Comparison of ENCODE assay signal across 8 cellular contexts in genomic region chr1:236685917-236686814, GRCh38. TPM values are rescaled to one million over a fixed set of nuclear protein-coding genes. Genes with fewer than 3 reads are reported as not detected.
DNase-seq lines count a peak whose midpoint lies in the region; ATAC-seq lines count a peak whose summit lies in the region.

TSS of gene ACTN2 (plus strand) at chr1:236686499. CDS start at chr1:236686674, 175 bp downstream.

- peak; percentile 80 for ATAC-seq in HG03175 (IDR thresholded peaks at IDR 0.05; ENCODE audit: unreplicated experiment)

- H3K9me3 ChIP-seq in iPS DF 6.9 (ENCODE audit: control insufficient read depth, insufficient read depth, low read length), result no peaks in the 10 kb centered on the region
- H3K9me3 ChIP-seq in skeletal muscle satellite cell (replicated peaks; ENCODE audit: low read length), result no peaks in the 10 kb centered on the region

- H3K9ac ChIP-seq in skeletal muscle satellite cell (ENCODE audit: low read depth, low read length), result no peak within 1 kb of the TSS

- WGBS in iPS DF 6.9 (ENCODE audit: insufficient coverage, insufficient read length), result no CpG with 5 or more reads among the region's 93 CpGs

- H3K4me1 ChIP-seq in iPS DF 6.9 (ENCODE audit: control insufficient read depth, insufficient read depth, low read length), result peaks cover 2% of the 10 kb centered on the region
- H3K4me1 ChIP-seq in skeletal muscle satellite cell (ENCODE audit: control insufficient read depth, insufficient read depth, low read length), result peaks cover 8% of the 10 kb centered on the region

- H3K36me3 ChIP-seq in iPS DF 6.9 (ENCODE audit: control insufficient read depth, insufficient read depth, low read length) (no peaks in the 10 kb centered on the region), skeletal muscle satellite cell (ENCODE audit: insufficient read depth, low read length) (no peaks in the 10 kb centered on the region)

- peak; percentile 64 for DNase-seq in NCI-H146 (lab: John Stamatoyannopoulos, UW)
- DNase-seq in NCI-H146 treated with DMSO at 0.1 percent for 48 hours (lab: John Stamatoyannopoulos, UW; ENCODE audit: unreplicated experiment), result no peak
- DNase-seq in SW480 (ENCODE audit: low spot score), result peak; percentile 45
- peak in 36 of 58 donors; percentile 11 to 74 (median 42) for DNase-seq in anterior cingulate cortex (lab: John Stamatoyannopoulos, UW)
- DNase-seq in iPS DF 6.9 (ENCODE audit: low read depth, low spot score), result peak; percentile 18
- DNase-seq in DMS114 treated with DMSO at 0.1 percent for 48 hours (lab: John Stamatoyannopoulos, UW; ENCODE audit: unreplicated experiment), result no peak

- H3K27me3 ChIP-seq in iPS DF 6.9 (ENCODE audit: control insufficient read depth, insufficient read depth, low read length), result peaks cover 14% of the 10 kb centered on the region; the same call in 1 of the 2 replicates
- peaks cover 19% of the 10 kb centered on the region for H3K27me3 ChIP-seq in skeletal muscle satellite cell (ENCODE audit: control insufficient read depth, insufficient read depth, low read length)

- peak within 1 kb of the TSS; percentile 38; the same call in 1 of the 2 replicates for H3K4me3 ChIP-seq in iPS DF 6.9 (ENCODE audit: low read length)
- peak within 1 kb of the TSS; percentile 62 for H3K4me3 ChIP-seq in skeletal muscle satellite cell (ENCODE audit: low read length)

- no peak within 1 kb of the TSS for H3K27ac ChIP-seq in iPS DF 6.9 (ENCODE audit: low read length)

- H3K4me2 ChIP-seq in skeletal muscle satellite cell (ENCODE audit: low read length), result peak within 1 kb of the TSS; percentile 82

RNA-seq across cellular contexts. Expression of gene ACTN2, which starts in this region (rescaled TPM):
- total RNA-seq in skeletal muscle satellite cell (2012; rRNA removed), result under 0.01 and 3.9 TPM in 2 replicates

Comparison
In these comparisons a context has a peak if more than half of its experiments do, and no peak if none do; other contexts are left out.
1. DNase-seq: peak in NCI-H146 (single experiment), SW480 (single experiment), anterior cingulate cortex (36 of 58) and iPS DF 6.9 (single experiment); none in NCI-H146 treated with DMSO at 0.1 percent for 48 hours (single experiment) and DMS114 treated with DMSO at 0.1 percent for 48 hours (single experiment).